11 cellular contexts compared by ENCODE assay signal in the genomic region with DNA sequence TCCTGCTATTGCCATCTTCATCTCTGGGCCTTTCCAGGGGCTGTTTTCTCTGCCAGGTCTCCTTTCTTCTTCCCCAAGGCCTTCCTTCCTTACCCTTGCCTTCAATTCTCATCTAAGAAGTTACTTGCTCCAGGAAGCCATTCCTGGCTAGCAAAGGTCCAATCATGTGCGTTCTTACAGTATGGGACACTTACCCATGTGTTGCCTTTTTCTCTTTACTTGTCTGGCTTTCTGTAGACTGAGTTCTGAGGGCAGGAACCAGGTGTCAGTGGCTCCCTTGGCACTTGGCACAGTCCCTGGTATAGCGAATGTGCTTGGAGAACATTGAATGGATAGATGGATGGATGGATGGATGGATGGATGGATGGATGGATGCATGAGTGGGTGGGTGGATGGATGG. TPM values are rescaled to one million over a fixed set of nuclear protein-coding genes. Genes with fewer than 3 reads are reported as not detected.
"Had no signal": no experiment of that assay in that cellular context is flagged by ENCODE, and none has a peak within 500 bp of the region (broad histone marks: within the 10 kb centered on the region; RNA-seq: fewer than 3 reads in every experiment).

No MANE protein-coding gene starts in this region.

- ATAC-seq: GM23338, HCT116, K562 had no signal

- DNase-seq: HFFc6, IMR-90, KG1 had no signal

- H3K27ac Mint-ChIP-seq: GM23338, HFFc6 had no signal

- H3K27ac ChIP-seq: HL-60 had no signal

- FAIRE-seq: H1, H54, K562 had no signal

- H3K4me1 ChIP-seq: HAP-1 had no signal

- H3K4me2 ChIP-seq: GM23338 had no signal

- H3K4me3 Mint-ChIP-seq: GM23338, HFFc6 had no signal

- H3K36me3 ChIP-seq: HAP-1 had no signal

- H3K9me3 ChIP-seq: HAP-1 had no signal

- H3K4me3 ChIP-seq: GM23338, HAP-1, K562 had no signal

- H3K9me3 Mint-ChIP-seq: HFFc6 had no signal

- H2AFZ ChIP-seq: GM23338 had no signal

RNA-seq across cellular contexts. Expression of a gene that starts 10.2 kb away (rescaled TPM):
- total RNA-seq: GM23338, H1, HFFc6, HT1080, IMR-90, K562 had no signal
- polyA plus RNA-seq: GM23338, H1, IMR-90, K562 had no signal
